In genomic region chr19:45163751-45164150, GRCh38 we compare ENCODE assay signal across 18 cellular contexts. TPM values are rescaled to one million over a fixed set of nuclear protein-coding genes. Genes with fewer than 3 reads are reported as not detected.
DNase-seq lines count a peak whose midpoint lies in the region; ATAC-seq and TF ChIP-seq lines count a peak whose summit lies in the region.
"Had no signal": no experiment of that assay in that cellular context is flagged by ENCODE, and none has a peak within 500 bp of the region (broad histone marks: within the 10 kb centered on the region; RNA-seq: fewer than 3 reads in every experiment).

No MANE protein-coding gene starts in this region.

- H4K20me1 ChIP-seq in OCI-LY3 (ENCODE audit: insufficient read depth, low read length) (no peaks in the 10 kb centered on the region), mammary epithelial cell (ENCODE audit: insufficient read depth, low read length) (no peaks in the 10 kb centered on the region)

- TF ChIP-seq CTCF in OCI-LY3 (IDR thresholded peaks at IDR 0.05; ENCODE audit: low read depth, low read length) (no peak; the same call in 1 of the 2 replicates), mammary epithelial cell (conservative IDR thresholded peaks at IDR 0.05 in 1 of 2, IDR thresholded peaks at IDR 0.05 in 1 of 2; ENCODE audit: extremely low read depth in 1 of 2, insufficient read depth in 1 of 2, low read depth in 1 of 2, low read length in 2 of 2) (no peak), body of pancreas (IDR thresholded peaks at IDR 0.05) (no peak), foreskin fibroblast (IDR thresholded peaks at IDR 0.05; ENCODE audit: low read depth, low read length) (no peak)

- peak overlapping the region; percentile 38 for H3K27ac Mint-ChIP-seq in activated T-cell treated with anti-CD3 and anti-CD28 coated beads, Interleukin-2, amount 50 U/mL, for 72 hours
- H3K27ac Mint-ChIP-seq in stimulated activated effector memory CD8-positive, alpha-beta T cell treated with anti-CD3 and anti-CD28 coated beads, Interleukin-12 subunit alpha, Interleukin-12 subunit beta, amount 100 ng/mL, for 72 hours = peak overlapping the region; percentile 85
- H3K27ac Mint-ChIP-seq: mesothelial cell of epicardium had no signal

- BruUV-seq in mammary epithelial cell (replicated peaks; lab: Mats Ljungman, UMichigan) = no TSS peak

- 76% methylated on average over 8 of the region's 11 CpGs for WGBS in mammary epithelial cell (ENCODE audit: low coverage, missing lambda C conversion rate)
- WGBS in body of pancreas, 2 donors = 77 to 83% methylated on average over 9 to 11 of the region's 11 CpGs

- ATAC-seq in activated T-cell treated with anti-CD3 and anti-CD28 coated beads, Interleukin-2, amount 50 U/mL, for 72 hours (replicated peaks in 1 of 2) = no peak
- ATAC-seq in stimulated activated effector memory CD8-positive, alpha-beta T cell treated with anti-CD3 and anti-CD28 coated beads, Interleukin-12 subunit alpha, Interleukin-12 subunit beta, amount 100 ng/mL, for 72 hours = no peak
- ATAC-seq in body of pancreas = no peak
- no peak for ATAC-seq in GM21447 (IDR thresholded peaks at IDR 0.05; ENCODE audit: unreplicated experiment)

- in situ Hi-C loops in mammary epithelial cell (cut with MboI; ENCODE audit: low sequenced_read_pairs in 2 of 2) = no loop called here

- H3K9ac ChIP-seq in OCI-LY3 (ENCODE audit: low read length) (peak overlapping the region; percentile 61; the same call in 1 of the 2 replicates), mammary epithelial cell (ENCODE audit: insufficient read depth, low read length) (no peak overlapping the region)

- H3K27me3 Mint-ChIP-seq in activated T-cell treated with anti-CD3 and anti-CD28 coated beads, Interleukin-2, amount 50 U/mL, for 72 hours (ENCODE audit: low read depth) = no peaks in the 10 kb centered on the region

- H2AFZ ChIP-seq in OCI-LY3 (ENCODE audit: low read depth, low read length) (no peak overlapping the region), mammary epithelial cell (ENCODE audit: low read depth, low read length) (peak overlapping the region; percentile 48)

- no peaks in the 10 kb centered on the region for H3K36me3 Mint-ChIP-seq in activated T-cell treated with anti-CD3 and anti-CD28 coated beads, Interleukin-2, amount 50 U/mL, for 72 hours (ENCODE audit: insufficient read depth in 2 of 2)
- no peaks in the 10 kb centered on the region for H3K36me3 Mint-ChIP-seq in stimulated activated effector memory CD8-positive, alpha-beta T cell treated with anti-CD3 and anti-CD28 coated beads, Interleukin-12 subunit alpha, Interleukin-12 subunit beta, amount 100 ng/mL, for 72 hours
- H3K36me3 Mint-ChIP-seq: mesothelial cell of epicardium had no signal

- no peaks in the 10 kb centered on the region for H3K9me3 ChIP-seq in OCI-LY3 (ENCODE audit: insufficient read depth, low read length)
- H3K9me3 ChIP-seq in mammary epithelial cell (replicated peaks; ENCODE audit: insufficient read depth, low read length) = no peaks in the 10 kb centered on the region
- H3K9me3 ChIP-seq in body of pancreas = no peaks in the 10 kb centered on the region
- H3K9me3 ChIP-seq: ascending aorta, neutrophil, stomach had no signal

- H3K4me1 ChIP-seq in OCI-LY3 (ENCODE audit: low read length) (peaks cover 23% of the 10 kb centered on the region), mammary epithelial cell (ENCODE audit: insufficient read depth, low read length) (peaks cover 55% of the 10 kb centered on the region), body of pancreas (peaks cover 15% of the 10 kb centered on the region)
- H3K4me1 ChIP-seq: ascending aorta had no signal

- TF ChIP-seq POLR2A in body of pancreas (IDR thresholded peaks at IDR 0.05) = no peak

- peak overlapping the region; percentile 66 for H3K27ac ChIP-seq in OCI-LY3 (ENCODE audit: low read length)
- H3K27ac ChIP-seq in mammary epithelial cell (ENCODE audit: insufficient read depth, low read depth, low read length) = no peak overlapping the region
- H3K27ac ChIP-seq in body of pancreas = no peak overlapping the region
- H3K27ac ChIP-seq: ascending aorta, neutrophil, stomach had no signal

- H3K4me2 ChIP-seq in OCI-LY3 (ENCODE audit: low read length) = peak overlapping the region; percentile 78
- peak overlapping the region; percentile 79 for H3K4me2 ChIP-seq in mammary epithelial cell (ENCODE audit: insufficient read depth, low read depth, low read length)

- peaks cover 17% of the 10 kb centered on the region for H3K4me1 Mint-ChIP-seq in activated T-cell treated with anti-CD3 and anti-CD28 coated beads, Interleukin-2, amount 50 U/mL, for 72 hours (ENCODE audit: low read depth)
- H3K4me1 Mint-ChIP-seq in stimulated activated effector memory CD8-positive, alpha-beta T cell treated with anti-CD3 and anti-CD28 coated beads, Interleukin-12 subunit alpha, Interleukin-12 subunit beta, amount 100 ng/mL, for 72 hours = peaks cover 21% of the 10 kb centered on the region

- H3K4me3 Mint-ChIP-seq in activated T-cell treated with anti-CD3 and anti-CD28 coated beads, Interleukin-2, amount 50 U/mL, for 72 hours = peak overlapping the region; percentile 41 to 54
- peak overlapping the region; percentile 41 for H3K4me3 Mint-ChIP-seq in stimulated activated effector memory CD8-positive, alpha-beta T cell treated with anti-CD3 and anti-CD28 coated beads, Interleukin-12 subunit alpha, Interleukin-12 subunit beta, amount 100 ng/mL, for 72 hours
- H3K4me3 Mint-ChIP-seq: mesothelial cell of epicardium had no signal

- dilution Hi-C loops in mammary epithelial cell (cut with HindIII; ENCODE audit: low sequenced_read_pairs) = no loop called here

- H3K79me2 ChIP-seq in OCI-LY3 (ENCODE audit: low read length) (no peaks in the 10 kb centered on the region), mammary epithelial cell (ENCODE audit: insufficient read depth, low read length) (no peaks in the 10 kb centered on the region)

- H3K36me3 ChIP-seq in OCI-LY3 (replicated peaks; ENCODE audit: low read depth, low read length) (no peaks in the 10 kb centered on the region), mammary epithelial cell (ENCODE audit: insufficient read depth, low read length) (no peaks in the 10 kb centered on the region), body of pancreas (replicated peaks in 1 of 2; ENCODE audit: insufficient read depth in 1 of 2, low read depth in 2 of 2) (no peaks in the 10 kb centered on the region)
- H3K36me3 ChIP-seq: ascending aorta, neutrophil had no signal

- H3K27me3 ChIP-seq in OCI-LY3 (ENCODE audit: low read depth, low read length) = no peaks in the 10 kb centered on the region
- H3K27me3 ChIP-seq in mammary epithelial cell (ENCODE audit: insufficient read depth, low read length) = no peaks in the 10 kb centered on the region
- H3K27me3 ChIP-seq in body of pancreas = no peaks in the 10 kb centered on the region

- CTCF ChIA-PET in mammary epithelial cell (lab: Charles Lee; ENCODE audit: low non-redundant PET) = no interaction called here

- intact Hi-C loops in mammary epithelial cell (cut with micrococcal nuclease) = no loop called here
- intact Hi-C loops in body of pancreas (cut with DNase I) = no loop called here

- no peak for DNase-seq in activated T-cell treated with anti-CD3 and anti-CD28 coated beads, Interleukin-2, amount 50 U/mL, for 72 hours
- DNase-seq in activated T-cell treated with anti-CD3 and anti-CD28 coated beads, Interleukin-2, amount 50 U/mL, for 48 hours = no peak
- DNase-seq in mammary epithelial cell (no peak), body of pancreas (no peak), foreskin fibroblast (no peak)
- no peak for DNase-seq in stimulated activated effector memory CD8-positive, alpha-beta T cell treated with anti-CD3 and anti-CD28 coated beads, Interleukin-12 subunit alpha, Interleukin-12 subunit beta, amount 100 ng/mL, for 72 hours (ENCODE audit: low spot score in 2 of 2)
- DNase-seq: ACHN, COR-L47, EL, NCI-H2029, NCI-H510A treated with DMSO at 0.1 percent for 48 hours, stomach, SW 1271 had no signal

- H3K4me3 ChIP-seq in OCI-LY3 (ENCODE audit: low read length) = peak overlapping the region; percentile 63
- no peak overlapping the region for H3K4me3 ChIP-seq in mammary epithelial cell (replicated peaks in 1 of 3; ENCODE audit: insufficient read depth in 1 of 3, low read depth in 2 of 3, low read length in 3 of 3)
- no peak overlapping the region for H3K4me3 ChIP-seq in body of pancreas
- no peak overlapping the region for H3K4me3 ChIP-seq in foreskin fibroblast (ENCODE audit: low read depth in 1 of 2, low read length in 2 of 2)
- H3K4me3 ChIP-seq: ascending aorta, stomach had no signal

- no peaks in the 10 kb centered on the region for H3K9me3 Mint-ChIP-seq in activated T-cell treated with anti-CD3 and anti-CD28 coated beads, Interleukin-2, amount 50 U/mL, for 72 hours
- H3K9me3 Mint-ChIP-seq in stimulated activated effector memory CD8-positive, alpha-beta T cell treated with anti-CD3 and anti-CD28 coated beads, Interleukin-12 subunit alpha, Interleukin-12 subunit beta, amount 100 ng/mL, for 72 hours = no peaks in the 10 kb centered on the region
- H3K9me3 Mint-ChIP-seq: mesothelial cell of epicardium had no signal

RNA-seq across cellular contexts. Expression of gene NKPD1, which starts 3.0 kb away (rescaled TPM):
- under 1 TPM; 0.70 to 0.72 TPM for total RNA-seq in activated T-cell treated with anti-CD3 and anti-CD28 coated beads, Interleukin-2, amount 50 U/mL, for 72 hours
- total RNA-seq in mammary epithelial cell (1 to 10 TPM in 1 of 2 donors, under 1 TPM in 1; 0.92 to 1.8 TPM), body of pancreas (not detected)
- polyA plus RNA-seq in mammary epithelial cell = 0.79 TPM
- 2.8 TPM for polyA minus RNA-seq in mammary epithelial cell
- total RNA-seq: ascending aorta, stomach had no signal

RNA-seq across cellular contexts. Expression of gene TRAPPC6A, which starts 14.3 kb away (rescaled TPM):
- 10 to 100 TPM; 48.5 to 58.5 TPM for total RNA-seq in activated T-cell treated with anti-CD3 and anti-CD28 coated beads, Interleukin-2, amount 50 U/mL, for 72 hours
- 1 to 10 TPM; 7.0 to 9.7 TPM for total RNA-seq in mammary epithelial cell
- 14.2 TPM for polyA plus RNA-seq in mammary epithelial cell
- polyA minus RNA-seq in mammary epithelial cell = 3.2 TPM
- 1 to 10 TPM in 1 of 2 donors, not detected in 1; 8.3 TPM for total RNA-seq in body of pancreas

RNA-seq across cellular contexts. Expression of gene BLOC1S3, which starts 14.8 kb away (rescaled TPM):
- 10 to 100 TPM; 16.7 to 17.7 TPM for total RNA-seq in activated T-cell treated with anti-CD3 and anti-CD28 coated beads, Interleukin-2, amount 50 U/mL, for 72 hours
- total RNA-seq in mammary epithelial cell = 10 to 100 TPM in 1 of 2 donors, 1 to 10 TPM in 1; 7.8 to 14.4 TPM
- polyA plus RNA-seq in mammary epithelial cell = 7.3 TPM
- 14.7 TPM for polyA minus RNA-seq in mammary epithelial cell
- 10 to 100 TPM in 1 of 2 donors, 1 to 10 TPM in 1; 4.9 to 12.5 TPM for total RNA-seq in body of pancreas

Comparison
In these comparisons a context has a peak if more than half of its experiments do, and no peak if none do; other contexts are left out.
1. RNA of gene TRAPPC6A, which starts 14.3 kb away (total RNA-seq): 48.5 to 58.5 TPM in activated T-cell treated with anti-CD3 and anti-CD28 coated beads, Interleukin-2, amount 50 U/mL, for 72 hours; 7.0 to 9.7 TPM in mammary epithelial cell and 8.3 TPM in body of pancreas; every median in the first group is over 4 times any median in the second.